Comparison of ENCODE assay signal across 13 cellular contexts in the genomic region with DNA sequence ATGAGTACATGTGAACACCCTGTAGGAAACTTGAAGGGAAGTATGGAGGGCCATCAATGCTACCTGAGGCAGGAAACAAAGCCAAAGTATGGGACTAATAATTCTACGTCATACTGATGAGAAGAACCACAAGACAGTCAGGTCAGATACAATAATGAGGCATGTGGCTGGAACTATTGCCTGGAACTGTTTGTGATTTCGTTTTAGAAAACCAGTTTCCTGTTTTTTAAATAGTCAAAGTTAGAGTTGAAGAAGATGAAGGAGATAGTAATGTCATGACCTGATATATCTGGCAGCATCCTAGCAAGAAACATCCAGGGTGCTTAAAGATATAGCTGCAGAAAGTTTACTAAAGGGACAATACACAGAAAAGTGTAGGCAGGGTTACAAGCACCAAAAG.
DNase-seq lines count a peak whose midpoint lies in the region; ATAC-seq and TF ChIP-seq lines count a peak whose summit lies in the region.
"Had no signal": no experiment of that assay in that cellular context is flagged by ENCODE, and none has a peak within 500 bp of the region (broad histone marks: within the 10 kb centered on the region; RNA-seq: fewer than 3 reads in every experiment).

No MANE protein-coding gene starts in this region.

- no peaks in the 10 kb centered on the region for H3K27me3 Mint-ChIP-seq in activated CD4-positive, alpha-beta T cell treated with anti-CD3 and anti-CD28 coated beads for 36 hours
- H3K27me3 Mint-ChIP-seq in T-helper 17 cell (no peaks in the 10 kb centered on the region), nephron progenitor cell (ENCODE audit: low read depth, poor library complexity) (peaks cover 5% of the 10 kb centered on the region)

- peaks cover 9% of the 10 kb centered on the region for H3K36me3 Mint-ChIP-seq in activated CD4-positive, alpha-beta T cell treated with anti-CD3 and anti-CD28 coated beads for 36 hours (ENCODE audit: low read depth)
- H3K36me3 Mint-ChIP-seq in T-helper 17 cell (ENCODE audit: low read depth) (no peaks in the 10 kb centered on the region), nephron progenitor cell (ENCODE audit: low read depth) (no peaks in the 10 kb centered on the region)

- no peak overlapping the region for H3K27ac ChIP-seq in transverse colon
- H3K27ac ChIP-seq: 22Rv1, colonic mucosa had no signal

- CTCF ChIA-PET in activated CD4-positive, alpha-beta T cell treated with anti-CD3 and anti-CD28 coated beads for 36 hours (lab: Charles Lee), result interaction anchor here (0.6 to 1.0 kb wide), 2 partner anchors 11 to 737 kb away, joined by 3 read pairs; no protein-coding TSS in a partner anchor

- ATAC-seq in activated CD4-positive, alpha-beta T cell treated with anti-CD3 and anti-CD28 coated beads for 36 hours, result peak; percentile 27
- ATAC-seq in GM21825 (IDR thresholded peaks at IDR 0.05; ENCODE audit: unreplicated experiment) (peak; percentile 33), T-helper 17 cell (peak; percentile 10)
- ATAC-seq: right cardiac atrium had no signal

- no peak for DNase-seq in activated CD4-positive, alpha-beta T cell treated with anti-CD3 and anti-CD28 coated beads for 36 hours
- DNase-seq in activated CD4-positive, alpha-beta T cell treated with anti-CD3 and anti-CD28 coated beads for 48 hours, result no peak
- DNase-seq in T-helper 17 cell, result no peak
- no peak for DNase-seq in nephron progenitor cell
- DNase-seq in NCI-H446 (lab: John Stamatoyannopoulos, UW), result no peak
- DNase-seq in transverse colon, result no peak
- no peak for DNase-seq in GOT3 (lab: John Stamatoyannopoulos, UW)
- DNase-seq: colonic mucosa, NCI-H1417 treated with DMSO at 0.1 percent for 48 hours, right cardiac atrium, SIG-M5 had no signal

- no peaks in the 10 kb centered on the region for H3K27me3 ChIP-seq in transverse colon
- H3K27me3 ChIP-seq: colonic mucosa had no signal

- TF ChIP-seq POLR2A in transverse colon (IDR thresholded peaks at IDR 0.05), result no peak

- no peak overlapping the region for H3K4me3 ChIP-seq in transverse colon
- H3K4me3 ChIP-seq: colonic mucosa had no signal

- TF ChIP-seq CTCF in nephron progenitor cell (IDR thresholded peaks at IDR 0.05) (no peak), transverse colon (IDR thresholded peaks at IDR 0.05) (no peak)

- H3K9me3 ChIP-seq in T-helper 17 cell (ENCODE audit: control insufficient read depth, low read length, poor library complexity, severe bottlenecking), result no peaks in the 10 kb centered on the region
- no peaks in the 10 kb centered on the region for H3K9me3 ChIP-seq in transverse colon
- H3K9me3 ChIP-seq: colonic mucosa had no signal

- H3K9me3 Mint-ChIP-seq in activated CD4-positive, alpha-beta T cell treated with anti-CD3 and anti-CD28 coated beads for 36 hours (ENCODE audit: low read depth), result no peaks in the 10 kb centered on the region
- no peaks in the 10 kb centered on the region for H3K9me3 Mint-ChIP-seq in nephron progenitor cell

- no peak for TF ChIP-seq EP300 in transverse colon (IDR thresholded peaks at IDR 0.05; ENCODE audit: low read depth)

- H3K4me3 Mint-ChIP-seq in activated CD4-positive, alpha-beta T cell treated with anti-CD3 and anti-CD28 coated beads for 36 hours, result no peak overlapping the region
- peak overlapping the region; percentile 83 for H3K4me3 Mint-ChIP-seq in T-helper 17 cell
- H3K4me3 Mint-ChIP-seq in nephron progenitor cell, result peak overlapping the region; percentile 31

- in situ Hi-C loops in transverse colon (cut with MboI; ENCODE audit: low pct_ligation_motif_present in 1 of 4, low pct_unique_long_range_greater_than_20kb in 1 of 4, low sequenced_read_pairs in 3 of 4), result no loop called here

- peaks cover 91% of the 10 kb centered on the region for H3K4me1 Mint-ChIP-seq in activated CD4-positive, alpha-beta T cell treated with anti-CD3 and anti-CD28 coated beads for 36 hours
- peaks cover 64% of the 10 kb centered on the region for H3K4me1 Mint-ChIP-seq in T-helper 17 cell
- peaks cover 59% of the 10 kb centered on the region for H3K4me1 Mint-ChIP-seq in nephron progenitor cell

- 48 to 64% methylated on average over 2 of the region's 2 CpGs for WGBS in transverse colon (ENCODE audit: low coverage in 1 of 2), 2 donors

- intact Hi-C loops in activated CD4-positive, alpha-beta T cell treated with anti-CD3 and anti-CD28 coated beads for 36 hours (cut with DNase I, micrococcal nuclease), result no loop called here
- intact Hi-C loops in transverse colon (cut with DNase I; ENCODE audit: low total_unique reads), result no loop called here

- POLR2A ChIA-PET in activated CD4-positive, alpha-beta T cell treated with anti-CD3 and anti-CD28 coated beads for 36 hours (lab: Charles Lee), result no interaction called here

- H3K4me1 ChIP-seq in transverse colon, result peaks cover 0 to 8% (median 0%) of the 10 kb centered on the region in 4 donors
- H3K4me1 ChIP-seq: colonic mucosa had no signal

- peak overlapping the region; percentile 52 for H3K27ac Mint-ChIP-seq in activated CD4-positive, alpha-beta T cell treated with anti-CD3 and anti-CD28 coated beads for 36 hours
- peak overlapping the region; percentile 97 for H3K27ac Mint-ChIP-seq in T-helper 17 cell
- no peak overlapping the region for H3K27ac Mint-ChIP-seq in nephron progenitor cell

- no peaks in the 10 kb centered on the region for H3K36me3 ChIP-seq in transverse colon
- H3K36me3 ChIP-seq: colonic mucosa had no signal
